24 cellular contexts compared by ENCODE assay signal in the genomic region with DNA sequence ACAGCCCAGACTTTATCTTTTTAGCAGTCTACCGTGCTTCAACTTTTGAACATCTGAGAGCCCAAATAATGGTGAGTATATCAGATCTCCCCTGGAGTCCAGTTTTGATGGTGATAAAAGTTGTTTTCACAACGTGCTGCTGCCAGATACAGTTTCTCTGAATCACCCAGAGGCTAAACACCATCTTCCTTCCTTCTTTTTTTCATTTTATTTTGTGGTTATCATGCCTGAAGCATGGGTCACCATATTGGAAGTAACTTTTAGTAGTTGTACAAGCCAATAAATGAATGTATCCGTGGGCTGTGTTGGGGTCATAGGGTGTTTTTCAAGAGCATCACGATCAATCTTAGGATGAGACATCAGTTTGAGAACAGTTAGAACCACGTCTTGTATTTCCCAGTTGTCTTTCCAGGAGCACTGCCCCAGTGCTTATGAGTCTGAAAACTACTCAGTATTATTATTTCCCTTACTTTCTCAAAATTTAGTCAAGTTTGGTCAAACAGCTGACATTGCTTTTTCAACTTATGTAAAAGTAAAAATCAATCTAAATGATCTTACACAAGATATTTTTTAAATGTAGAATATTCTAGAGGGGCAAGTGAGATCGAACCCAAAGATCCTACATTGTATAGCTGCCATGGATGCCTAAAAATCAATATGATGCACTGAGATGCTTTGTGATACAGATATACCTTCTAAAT.
"Had no signal": no experiment of that assay in that cellular context is flagged by ENCODE, and none has a peak within 500 bp of the region (broad histone marks: within the 10 kb centered on the region; RNA-seq: fewer than 3 reads in every experiment).

No MANE protein-coding gene starts in this region.

- H3K4me3 ChIP-seq: esophagus squamous epithelium, hepatocyte, left ventricle myocardium inferior, lower lobe of right lung, sigmoid colon, skin epidermis, testis, tibial nerve, upper lobe of right lung, vagina had no signal

- H3K79me2 ChIP-seq: hepatocyte had no signal

- FAIRE-seq: kidney had no signal

- DNase-seq: esophagus squamous epithelium; foreskin keratinocyte; head of caudate nucleus; kidney; left cardiac atrium; left ventricle myocardium inferior; lower lobe of right lung; midbrain; posterior cingulate gyrus; sigmoid colon; stimulated activated CD4-positive, alpha-beta T cell treated with anti-CD3 and anti-CD28 coated beads, Interleukin-2, amount 100 ng/mL, for 24 hours; stimulated activated CD4-positive, alpha-beta T cell treated with anti-CD3 and anti-CD28 coated beads, Interleukin-4, amount 100 ng/mL, for 4 hours; stimulated activated naive B cell treated with anti-CD40 and anti-IgM and Interleukin-4, amounts not matched to agents 10 μg/mL and 1 μg/mL and 100 μg/mL, for 72 hours; stimulated activated naive CD8-positive, alpha-beta T cell treated with anti-CD3 and anti-CD28 coated beads, Interleukin-15, amount 100 ng/mL, for 72 hours; testis; upper lobe of right lung had no signal

- H3K36me3 ChIP-seq: esophagus squamous epithelium, left ventricle myocardium inferior, lower lobe of right lung, neutrophil, sigmoid colon, tibial nerve, upper lobe of right lung, vagina had no signal

- ATAC-seq: foreskin keratinocyte; left cardiac atrium; lower lobe of right lung; stimulated activated naive B cell treated with anti-CD40 and anti-IgM and Interleukin-4, amounts not matched to agents 10 μg/mL and 1 μg/mL and 100 μg/mL, for 72 hours; stimulated activated naive CD8-positive, alpha-beta T cell treated with anti-CD3 and anti-CD28 coated beads, Interleukin-15, amount 100 ng/mL, for 72 hours; upper lobe of right lung had no signal

- H3K27me3 ChIP-seq: esophagus squamous epithelium, foreskin keratinocyte, hepatocyte, neutrophil, sigmoid colon, testis, tibial nerve, upper lobe of right lung, vagina had no signal

- H3K36me3 Mint-ChIP-seq: memory B cell; stimulated activated naive B cell treated with anti-CD40 and anti-IgM and Interleukin-4, amounts not matched to agents 10 μg/mL and 1 μg/mL and 100 μg/mL, for 72 hours had no signal

- H3K4me1 ChIP-seq: esophagus squamous epithelium, foreskin keratinocyte, left ventricle myocardium inferior, lower lobe of right lung, sigmoid colon, testis, tibial nerve, upper lobe of right lung, vagina had no signal

- H3K27ac ChIP-seq: esophagus squamous epithelium, foreskin keratinocyte, hepatocyte, left ventricle myocardium inferior, lower lobe of right lung, neutrophil, sigmoid colon, skin epidermis, testis, tibial nerve, upper lobe of right lung, vagina had no signal

- H3K9me3 Mint-ChIP-seq: dendritic cell treated with granulocyte-macrophage colony-stimulating factor and Interleukin-4, amounts not matched to agents 40 ng/mL and 50 ng/mL, for 4 days; nephron had no signal

- H3K27ac Mint-ChIP-seq: dendritic cell treated with granulocyte-macrophage colony-stimulating factor and Interleukin-4, amounts not matched to agents 40 ng/mL and 50 ng/mL, for 4 days; memory B cell; nephron; stimulated activated naive B cell treated with anti-CD40 and anti-IgM and Interleukin-4, amounts not matched to agents 10 μg/mL and 1 μg/mL and 100 μg/mL, for 72 hours; stimulated activated naive CD8-positive, alpha-beta T cell treated with anti-CD3 and anti-CD28 coated beads, Interleukin-15, amount 100 ng/mL, for 72 hours had no signal

- H2AFZ ChIP-seq: hepatocyte had no signal

- H3K9me3 ChIP-seq: left ventricle myocardium inferior, lower lobe of right lung, neutrophil, sigmoid colon, testis, tibial nerve, upper lobe of right lung, vagina had no signal

- H3K4me2 ChIP-seq: hepatocyte had no signal
